Comparison of ENCODE assay signal across 1 cellular context in the genomic region with DNA sequence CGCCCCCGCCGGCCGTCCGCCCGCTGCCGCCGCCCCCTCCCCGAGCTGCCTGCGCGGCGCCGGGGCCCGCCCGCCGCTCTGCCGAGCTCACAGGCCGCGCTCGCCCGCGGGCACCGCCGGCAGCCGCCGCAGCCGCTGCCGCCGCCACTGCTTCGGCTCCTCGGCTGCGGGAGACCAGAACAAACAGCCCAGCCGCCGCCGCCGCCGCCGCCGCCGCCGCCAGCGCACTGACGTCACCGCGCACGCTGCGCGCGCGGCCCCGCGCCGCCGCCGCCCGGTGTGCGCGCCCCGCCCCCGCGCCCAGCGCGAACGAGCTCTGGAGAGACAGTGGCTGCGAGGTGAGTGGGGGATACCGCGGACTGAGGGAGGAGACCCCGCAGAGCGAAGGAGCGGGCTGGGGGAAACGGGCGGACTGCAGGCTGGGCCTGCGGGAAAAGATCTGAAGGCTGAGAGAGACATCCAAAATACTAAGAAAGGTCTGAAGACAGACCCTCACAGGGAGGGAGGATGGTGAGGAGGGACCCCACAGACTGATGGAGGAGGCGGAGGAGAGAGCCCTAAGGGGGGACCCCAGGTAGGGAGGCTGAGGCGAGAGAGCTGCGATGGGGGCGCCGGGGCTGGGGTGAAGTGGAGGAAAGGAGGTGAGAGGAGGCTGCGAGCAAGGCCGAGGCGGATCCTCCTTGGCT.
A peak's percentile ranks its signal among the peaks of the same experiment; 100 is the strongest.
TF ChIP-seq lines count a peak whose summit lies in the region.

A gene (minus strand): TSS at position 229 of the 686 bp plus-strand sequence. CDS start 59,440 bp downstream, outside the sequence.

TF ChIP-seq in HepG2, 621 proteins besides CTCF, POLR2A, EP300 and RAD21 (continued from another document):
- TF ChIP-seq, protein P1, sequence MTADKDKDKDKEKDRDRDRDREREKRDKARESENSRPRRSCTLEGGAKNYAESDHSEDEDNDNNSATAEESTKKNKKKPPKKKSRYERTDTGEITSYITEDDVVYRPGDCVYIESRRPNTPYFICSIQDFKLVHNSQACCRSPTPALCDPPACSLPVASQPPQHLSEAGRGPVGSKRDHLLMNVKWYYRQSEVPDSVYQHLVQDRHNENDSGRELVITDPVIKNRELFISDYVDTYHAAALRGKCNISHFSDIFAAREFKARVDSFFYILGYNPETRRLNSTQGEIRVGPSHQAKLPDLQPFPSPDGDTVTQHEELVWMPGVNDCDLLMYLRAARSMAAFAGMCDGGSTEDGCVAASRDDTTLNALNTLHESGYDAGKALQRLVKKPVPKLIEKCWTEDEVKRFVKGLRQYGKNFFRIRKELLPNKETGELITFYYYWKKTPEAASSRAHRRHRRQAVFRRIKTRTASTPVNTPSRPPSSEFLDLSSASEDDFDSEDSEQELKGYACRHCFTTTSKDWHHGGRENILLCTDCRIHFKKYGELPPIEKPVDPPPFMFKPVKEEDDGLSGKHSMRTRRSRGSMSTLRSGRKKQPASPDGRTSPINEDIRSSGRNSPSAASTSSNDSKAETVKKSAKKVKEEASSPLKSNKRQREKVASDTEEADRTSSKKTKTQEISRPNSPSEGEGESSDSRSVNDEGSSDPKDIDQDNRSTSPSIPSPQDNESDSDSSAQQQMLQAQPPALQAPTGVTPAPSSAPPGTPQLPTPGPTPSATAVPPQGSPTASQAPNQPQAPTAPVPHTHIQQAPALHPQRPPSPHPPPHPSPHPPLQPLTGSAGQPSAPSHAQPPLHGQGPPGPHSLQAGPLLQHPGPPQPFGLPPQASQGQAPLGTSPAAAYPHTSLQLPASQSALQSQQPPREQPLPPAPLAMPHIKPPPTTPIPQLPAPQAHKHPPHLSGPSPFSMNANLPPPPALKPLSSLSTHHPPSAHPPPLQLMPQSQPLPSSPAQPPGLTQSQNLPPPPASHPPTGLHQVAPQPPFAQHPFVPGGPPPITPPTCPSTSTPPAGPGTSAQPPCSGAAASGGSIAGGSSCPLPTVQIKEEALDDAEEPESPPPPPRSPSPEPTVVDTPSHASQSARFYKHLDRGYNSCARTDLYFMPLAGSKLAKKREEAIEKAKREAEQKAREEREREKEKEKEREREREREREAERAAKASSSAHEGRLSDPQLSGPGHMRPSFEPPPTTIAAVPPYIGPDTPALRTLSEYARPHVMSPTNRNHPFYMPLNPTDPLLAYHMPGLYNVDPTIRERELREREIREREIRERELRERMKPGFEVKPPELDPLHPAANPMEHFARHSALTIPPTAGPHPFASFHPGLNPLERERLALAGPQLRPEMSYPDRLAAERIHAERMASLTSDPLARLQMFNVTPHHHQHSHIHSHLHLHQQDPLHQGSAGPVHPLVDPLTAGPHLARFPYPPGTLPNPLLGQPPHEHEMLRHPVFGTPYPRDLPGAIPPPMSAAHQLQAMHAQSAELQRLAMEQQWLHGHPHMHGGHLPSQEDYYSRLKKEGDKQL (CRISPR knock-in tag; IDR thresholded peaks at IDR 0.05; ENCODE audit: low read depth) = no peak
- no peak for TF ChIP-seq SMC3 (IDR thresholded peaks at IDR 0.05; ENCODE audit: low read length)
- no peak for TF ChIP-seq MTA3 (CRISPR knock-in tag; IDR thresholded peaks at IDR 0.05)
- no peak; the same call in 1 of the 2 replicates for TF ChIP-seq ZFY (CRISPR knock-in tag; IDR thresholded peaks at IDR 0.05)
- TF ChIP-seq, protein P2, sequence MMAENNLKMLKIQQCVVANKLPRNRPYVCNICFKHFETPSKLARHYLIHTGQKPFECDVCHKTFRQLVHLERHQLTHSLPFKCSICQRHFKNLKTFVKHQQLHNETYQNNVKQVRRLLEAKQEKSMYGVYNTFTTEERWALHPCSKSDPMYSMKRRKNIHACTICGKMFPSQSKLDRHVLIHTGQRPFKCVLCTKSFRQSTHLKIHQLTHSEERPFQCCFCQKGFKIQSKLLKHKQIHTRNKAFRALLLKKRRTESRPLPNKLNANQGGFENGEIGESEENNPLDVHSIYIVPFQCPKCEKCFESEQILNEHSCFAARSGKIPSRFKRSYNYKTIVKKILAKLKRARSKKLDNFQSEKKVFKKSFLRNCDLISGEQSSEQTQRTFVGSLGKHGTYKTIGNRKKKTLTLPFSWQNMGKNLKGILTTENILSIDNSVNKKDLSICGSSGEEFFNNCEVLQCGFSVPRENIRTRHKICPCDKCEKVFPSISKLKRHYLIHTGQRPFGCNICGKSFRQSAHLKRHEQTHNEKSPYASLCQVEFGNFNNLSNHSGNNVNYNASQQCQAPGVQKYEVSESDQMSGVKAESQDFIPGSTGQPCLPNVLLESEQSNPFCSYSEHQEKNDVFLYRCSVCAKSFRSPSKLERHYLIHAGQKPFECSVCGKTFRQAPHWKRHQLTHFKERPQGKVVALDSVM (CRISPR knock-in tag; IDR thresholded peaks at IDR 0.05) = no peak
- no peak for TF ChIP-seq HMG20A (CRISPR knock-in tag; IDR thresholded peaks at IDR 0.05; ENCODE audit: borderline replicate concordance)
- no peak for TF ChIP-seq PAF1 (CRISPR knock-in tag; IDR thresholded peaks at IDR 0.05)
- no peak for TF ChIP-seq TARDBP (CRISPR knock-in tag; IDR thresholded peaks at IDR 0.05)
- peak; percentile 10 for TF ChIP-seq TEAD3 (CRISPR knock-in tag; optimal IDR thresholded peaks at IDR 0.05; ENCODE audit: borderline replicate concordance)
- 0 out of 2 replicates have a peak, but pooled peaks have one; percentile 39 for TF ChIP-seq ERF (CRISPR knock-in tag; IDR thresholded peaks at IDR 0.05)
- TF ChIP-seq CENPT (CRISPR knock-in tag; IDR thresholded peaks at IDR 0.05; ENCODE audit: low read depth) = 0 out of 2 replicates have a peak, but pooled peaks have one; percentile 20
- TF ChIP-seq, protein P3, sequence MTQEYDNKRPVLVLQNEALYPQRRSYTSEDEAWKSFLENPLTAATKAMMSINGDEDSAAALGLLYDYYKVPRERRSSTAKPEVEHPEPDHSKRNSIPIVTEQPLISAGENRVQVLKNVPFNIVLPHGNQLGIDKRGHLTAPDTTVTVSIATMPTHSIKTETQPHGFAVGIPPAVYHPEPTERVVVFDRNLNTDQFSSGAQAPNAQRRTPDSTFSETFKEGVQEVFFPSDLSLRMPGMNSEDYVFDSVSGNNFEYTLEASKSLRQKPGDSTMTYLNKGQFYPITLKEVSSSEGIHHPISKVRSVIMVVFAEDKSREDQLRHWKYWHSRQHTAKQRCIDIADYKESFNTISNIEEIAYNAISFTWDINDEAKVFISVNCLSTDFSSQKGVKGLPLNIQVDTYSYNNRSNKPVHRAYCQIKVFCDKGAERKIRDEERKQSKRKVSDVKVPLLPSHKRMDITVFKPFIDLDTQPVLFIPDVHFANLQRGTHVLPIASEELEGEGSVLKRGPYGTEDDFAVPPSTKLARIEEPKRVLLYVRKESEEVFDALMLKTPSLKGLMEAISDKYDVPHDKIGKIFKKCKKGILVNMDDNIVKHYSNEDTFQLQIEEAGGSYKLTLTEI (CRISPR knock-in tag; conservative IDR thresholded peaks at IDR 0.05) = no peak
- TF ChIP-seq, protein P4, sequence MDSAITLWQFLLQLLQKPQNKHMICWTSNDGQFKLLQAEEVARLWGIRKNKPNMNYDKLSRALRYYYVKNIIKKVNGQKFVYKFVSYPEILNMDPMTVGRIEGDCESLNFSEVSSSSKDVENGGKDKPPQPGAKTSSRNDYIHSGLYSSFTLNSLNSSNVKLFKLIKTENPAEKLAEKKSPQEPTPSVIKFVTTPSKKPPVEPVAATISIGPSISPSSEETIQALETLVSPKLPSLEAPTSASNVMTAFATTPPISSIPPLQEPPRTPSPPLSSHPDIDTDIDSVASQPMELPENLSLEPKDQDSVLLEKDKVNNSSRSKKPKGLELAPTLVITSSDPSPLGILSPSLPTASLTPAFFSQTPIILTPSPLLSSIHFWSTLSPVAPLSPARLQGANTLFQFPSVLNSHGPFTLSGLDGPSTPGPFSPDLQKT (CRISPR knock-in tag; IDR thresholded peaks at IDR 0.05; ENCODE audit: borderline replicate concordance) = no peak
- no peak for TF ChIP-seq NCOA5 (CRISPR knock-in tag; IDR thresholded peaks at IDR 0.05)
- TF ChIP-seq CCAR2 (optimal IDR thresholded peaks at IDR 0.05; ENCODE audit: low read depth, low read length) = no peak
- TF ChIP-seq ZNF563 (CRISPR knock-in tag; IDR thresholded peaks at IDR 0.05) = no peak
- no peak for TF ChIP-seq ZNF788 (CRISPR knock-in tag; IDR thresholded peaks at IDR 0.05; ENCODE audit: borderline replicate concordance)
- no peak for TF ChIP-seq ISX (CRISPR knock-in tag; conservative IDR thresholded peaks at IDR 0.05)
- no peak for TF ChIP-seq ZNF674 (CRISPR knock-in tag; IDR thresholded peaks at IDR 0.05; ENCODE audit: low read depth)
- no peak for TF ChIP-seq ATF1 (CRISPR knock-in tag; IDR thresholded peaks at IDR 0.05)
- no peak for TF ChIP-seq ZNF350 (CRISPR knock-in tag; IDR thresholded peaks at IDR 0.05; ENCODE audit: borderline replicate concordance, low read depth)
TF ChIP-seq in HepG2: peak in this region for 43.
